ENCODE assay signal across 6 cellular contexts in the genomic region with DNA sequence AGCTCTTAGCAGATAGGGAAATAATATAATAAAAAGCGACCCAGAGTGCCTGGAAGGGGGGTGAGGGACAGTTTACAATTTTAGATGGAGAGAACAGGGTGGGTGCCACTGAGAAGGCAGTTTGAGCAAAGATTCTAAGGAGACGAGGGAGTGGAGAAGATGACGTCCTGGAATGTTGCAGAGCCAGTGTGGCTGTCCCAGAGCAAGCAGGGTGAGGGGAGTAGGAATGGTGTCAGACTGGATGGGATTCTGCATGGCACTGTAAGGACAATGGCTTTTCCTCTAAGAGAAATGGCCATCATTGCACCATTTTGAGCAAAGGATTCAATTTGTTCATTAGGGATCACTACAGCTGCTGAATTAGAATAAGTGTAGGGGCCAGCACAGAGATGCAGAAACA.
"Had no signal": no experiment of that assay in that cellular context is flagged by ENCODE, and none has a peak within 500 bp of the region (broad histone marks: within the 10 kb centered on the region; RNA-seq: fewer than 3 reads in every experiment).

No MANE protein-coding gene starts in this region.

- H3K4me3 ChIP-seq: GM23338 had no signal

- H3K4me3 Mint-ChIP-seq: GM23338, H9, IgD-negative memory B cell had no signal

- H3K4me2 ChIP-seq: GM23338 had no signal

- H3K9me3 Mint-ChIP-seq: GM23338, H9, IgD-negative memory B cell had no signal

- H3K27ac Mint-ChIP-seq: GM23338, H9, IgD-negative memory B cell had no signal

- ATAC-seq: GM23338, HepG2 had no signal

- DNase-seq: H9, HCEC 1CT had no signal

- H3K27ac ChIP-seq: HL-60 had no signal
